2 cellular contexts compared by ENCODE assay signal in the genomic region with DNA sequence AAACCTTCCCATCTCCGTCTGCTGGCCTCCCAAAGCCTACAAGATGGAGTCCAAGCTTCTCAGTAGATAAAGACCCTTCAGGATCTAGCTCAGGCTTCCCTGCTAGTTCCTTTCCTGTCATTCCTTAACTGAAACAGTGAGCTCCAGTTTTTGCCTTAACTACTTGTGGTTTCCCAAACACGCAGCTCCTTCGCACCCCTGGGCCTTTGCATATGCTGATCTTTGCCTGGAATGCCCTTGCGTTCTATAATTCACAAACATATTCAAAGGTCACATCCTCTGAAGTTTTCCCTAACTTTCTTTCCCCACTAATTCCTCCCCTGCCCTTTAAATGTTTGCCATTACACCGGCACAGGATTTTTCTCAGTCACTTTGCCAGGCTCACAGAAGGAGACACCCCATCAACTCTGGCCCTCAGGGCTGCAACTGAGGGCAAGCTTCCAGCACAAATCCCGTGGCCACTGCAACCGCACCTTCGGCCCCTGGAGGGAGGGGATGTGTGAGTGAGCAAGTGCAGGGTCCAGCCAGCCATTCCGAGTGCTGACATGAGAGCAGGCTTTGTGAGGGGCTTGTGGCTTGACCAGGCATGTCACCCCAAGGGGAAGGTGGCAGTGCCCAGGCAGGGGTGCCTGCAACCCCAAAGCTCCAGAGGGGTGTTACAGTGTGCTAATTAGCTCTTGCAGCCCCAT.
TF ChIP-seq lines count a peak whose summit lies in the region.

No MANE protein-coding gene starts in this region.

TF ChIP-seq in HEK293, 187 proteins besides CTCF, POLR2A, EP300 and RAD21:
- TF ChIP-seq KLF16 (tag by site-specific recombination; IDR thresholded peaks at IDR 0.05) (no peak), SP2 (tag by site-specific recombination; IDR thresholded peaks at IDR 0.05) (no peak), ZNF623 (tag by site-specific recombination; IDR thresholded peaks at IDR 0.05) (peak; percentile 79)

TF ChIP-seq in K562, 482 proteins besides CTCF, POLR2A, EP300 and RAD21:
- TF ChIP-seq RBM25 (IDR thresholded peaks at IDR 0.05; ENCODE audit: low read depth, low read length, severe bottlenecking) (peak; percentile 11), ZNF165 (CRISPR knock-in tag; IDR thresholded peaks at IDR 0.05; ENCODE audit: borderline replicate concordance) (no peak)
